Comparison of ENCODE assay signal across 11 cellular contexts in genomic region chr1:15953791-15954201, GRCh38. TPM values are rescaled to one million over a fixed set of nuclear protein-coding genes. Genes with fewer than 3 reads are reported as not detected.
DNase-seq lines count a peak whose midpoint lies in the region; ATAC-seq and TF ChIP-seq lines count a peak whose summit lies in the region.
"Had no signal": no experiment of that assay in that cellular context is flagged by ENCODE, and none has a peak within 500 bp of the region (broad histone marks: within the 10 kb centered on the region; RNA-seq: fewer than 3 reads in every experiment).

No MANE protein-coding gene starts in this region.

- DNase-seq in KBM-7 (peak; percentile 31), WTC11 (ENCODE audit: low spot score) (no peak), memory B cell (ENCODE audit: low spot score in 2 of 2) (no peak), Peyer's patch (no peak), posterior vena cava (ENCODE audit: low spot score) (no peak)
- DNase-seq: RPMI8226 had no signal

- H3K27ac ChIP-seq in ACC112 (ENCODE audit: low read depth, low read length) (peak overlapping the region; percentile 99), Peyer's patch (no peak overlapping the region)

- no peaks in the 10 kb centered on the region for H3K36me3 ChIP-seq in ACC112 (ENCODE audit: insufficient read depth, low read length)
- no peaks in the 10 kb centered on the region for H3K36me3 ChIP-seq in Peyer's patch

- in situ Hi-C loops in KBM-7 (cut with MboI; ENCODE audit: low pct_unique_long_range_greater_than_20kb, low sequenced_read_pairs): no loop called here

- H3K27me3 ChIP-seq in ACC112 (ENCODE audit: insufficient read depth, low read length) (no peaks in the 10 kb centered on the region), Peyer's patch (no peaks in the 10 kb centered on the region)

- no peak overlapping the region for H2AFZ ChIP-seq in ACC112 (ENCODE audit: low read length, unreplicated experiment)

- no peaks in the 10 kb centered on the region for H3K9me3 Mint-ChIP-seq in WTC11
- H3K9me3 Mint-ChIP-seq in memory B cell: no peaks in the 10 kb centered on the region
- H3K9me3 Mint-ChIP-seq: nephron had no signal

- H3K27me3 Mint-ChIP-seq in WTC11 (ENCODE audit: low read depth) (no peaks in the 10 kb centered on the region), memory B cell (no peaks in the 10 kb centered on the region)

- CTCF ChIA-PET in WTC11 (lab: Charles Lee): interaction anchor here (0.6 to 1.9 kb wide), 8 partner anchors 10 to 162 kb away, joined by 3 to 16 read pairs (median 4); partner anchors contain the start of gene ZBTB17

- peak overlapping the region; percentile 73 for H3K27ac Mint-ChIP-seq in WTC11
- H3K27ac Mint-ChIP-seq in memory B cell: peak overlapping the region; percentile 45

- H3K4me1 ChIP-seq in ACC112 (ENCODE audit: control insufficient read depth, insufficient read depth, low read length, unreplicated experiment) (peaks cover 80% of the 10 kb centered on the region), Peyer's patch (peaks cover 0 to 49% (median 24%) of the 10 kb centered on the region in 4 donors)

- H3K4me3 Mint-ChIP-seq in WTC11: no peak overlapping the region
- no peak overlapping the region for H3K4me3 Mint-ChIP-seq in memory B cell
- H3K4me3 Mint-ChIP-seq: nephron had no signal

- POLR2A ChIA-PET in WTC11 (lab: Charles Lee): no interaction called here

- TF ChIP-seq CTCF in WTC11 (IDR thresholded peaks at IDR 0.05) (no peak), Peyer's patch (IDR thresholded peaks at IDR 0.05) (no peak)

- peaks cover 62% of the 10 kb centered on the region for H3K79me2 ChIP-seq in ACC112 (ENCODE audit: control insufficient read depth, insufficient read depth, low read length, unreplicated experiment)

- peak overlapping the region; percentile 9; the same call in 1 of the 2 replicates for H3K4me3 ChIP-seq in ACC112 (ENCODE audit: low read depth, low read length)
- no peak overlapping the region for H3K4me3 ChIP-seq in Peyer's patch

- intact Hi-C loops in posterior vena cava (cut with DNase I): no loop called here

- no peak for TF ChIP-seq POLR2A in Peyer's patch (IDR thresholded peaks at IDR 0.05)

- ATAC-seq in WTC11: 0 out of 2 replicates have a peak, but pooled peaks have one; percentile 3
- no peak for ATAC-seq in memory B cell (ENCODE audit: low read depth)
- ATAC-seq in HG03175 (IDR thresholded peaks at IDR 0.05; ENCODE audit: unreplicated experiment): no peak
- no peak for ATAC-seq in GM19452 (IDR thresholded peaks at IDR 0.05; ENCODE audit: unreplicated experiment)

- no peaks in the 10 kb centered on the region for H3K9me3 ChIP-seq in Peyer's patch

- H3K36me3 Mint-ChIP-seq in WTC11 (no peaks in the 10 kb centered on the region), memory B cell (peaks cover 13% of the 10 kb centered on the region)

- H3K4me1 Mint-ChIP-seq in WTC11: peaks cover 72% of the 10 kb centered on the region
- H3K4me1 Mint-ChIP-seq in memory B cell: peaks cover 70% of the 10 kb centered on the region

TF ChIP-seq in WTC11, 78 proteins besides CTCF, POLR2A, EP300 and RAD21 (continues in another document):
- TF ChIP-seq OVOL2 (CRISPR knock-in tag; IDR thresholded peaks at IDR 0.05; ENCODE audit: borderline replicate concordance): no peak
- no peak for TF ChIP-seq PRRX2 (CRISPR knock-in tag; IDR thresholded peaks at IDR 0.05)
- TF ChIP-seq ZBTB21 (CRISPR knock-in tag; IDR thresholded peaks at IDR 0.05; ENCODE audit: borderline replicate concordance): no peak
- no peak for TF ChIP-seq SOX15 (CRISPR knock-in tag; IDR thresholded peaks at IDR 0.05)
- no peak for TF ChIP-seq AFF4 (CRISPR knock-in tag; IDR thresholded peaks at IDR 0.05; ENCODE audit: borderline replicate concordance)
- no peak for TF ChIP-seq RORB (CRISPR knock-in tag; IDR thresholded peaks at IDR 0.05)
- no peak for TF ChIP-seq USF1 (CRISPR knock-in tag; IDR thresholded peaks at IDR 0.05)
- no peak for TF ChIP-seq ATF6 (CRISPR knock-in tag; IDR thresholded peaks at IDR 0.05)
- no peak for TF ChIP-seq FOXP4 (CRISPR knock-in tag; IDR thresholded peaks at IDR 0.05)
- TF ChIP-seq ZNF512 (CRISPR knock-in tag; IDR thresholded peaks at IDR 0.05; ENCODE audit: borderline replicate concordance): no peak
- no peak for TF ChIP-seq ATF3 (CRISPR knock-in tag; conservative IDR thresholded peaks at IDR 0.05)

RNA-seq across cellular contexts. Expression of gene ZBTB17, which starts 22.1 kb away (rescaled TPM):
- total RNA-seq in WTC11 (2021) (27.6 to 32.0 TPM (median 27.9 TPM) in 3 replicates), Peyer's patch (100 to 1,000 TPM in 1 of 4 donors, 10 to 100 TPM in 3; 52.1 to 138 (median 56.6) TPM), posterior vena cava (10 to 100 TPM; 31.6 to 38.7 TPM)

RNA-seq across cellular contexts. Expression of gene SRARP, which starts 50.2 kb away (rescaled TPM):
- total RNA-seq in WTC11 (2021) (0.11 TPM in 1 of 3 replicates, not detected in the others), Peyer's patch (not detected), posterior vena cava (not detected)
- total RNA-seq: HT-29 had no signal
